ENCODE assay signal across 8 cellular contexts in the genomic region with DNA sequence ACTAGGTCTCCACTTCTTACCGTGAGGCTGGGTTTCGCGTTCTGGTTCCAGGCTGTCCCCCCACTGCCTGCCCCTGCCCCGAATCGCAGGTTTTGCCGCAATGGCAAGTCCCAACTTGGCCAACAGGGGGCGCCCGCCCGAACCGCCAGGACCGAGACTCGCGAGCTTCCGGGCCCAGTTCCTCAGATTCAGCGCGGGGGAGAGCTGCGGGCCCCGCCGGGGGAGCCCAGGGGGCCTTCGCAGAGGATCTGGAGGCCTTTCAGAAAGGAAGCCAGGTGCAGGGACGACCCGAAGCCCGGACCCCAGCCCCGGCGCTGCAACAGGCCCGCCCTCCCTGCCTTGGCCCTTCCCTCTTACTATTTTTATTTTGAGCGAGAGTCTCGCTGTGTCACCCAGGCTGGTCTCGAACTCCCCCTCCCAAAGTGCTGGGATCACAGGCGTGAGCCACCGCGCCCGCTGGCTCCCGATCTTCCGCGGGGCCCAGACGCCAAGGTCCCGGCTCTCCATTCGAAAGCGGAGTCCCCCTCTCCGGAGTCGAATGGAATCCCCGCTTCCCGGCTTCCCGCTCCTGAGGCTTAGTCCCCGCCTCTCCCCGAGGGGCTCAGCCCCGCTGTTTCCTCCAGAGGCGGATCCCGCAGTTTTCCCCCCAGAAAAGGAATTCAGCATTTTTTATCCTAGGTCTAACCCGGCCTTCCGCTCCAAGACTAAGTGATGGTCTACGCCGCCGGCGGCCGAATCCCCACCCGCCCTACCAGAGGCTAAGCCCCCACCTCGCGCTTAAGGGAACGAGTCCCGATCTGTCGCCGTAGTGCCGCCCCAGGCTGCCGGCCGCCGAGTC.
A peak's percentile ranks its signal among the peaks of the same experiment; 100 is the strongest.
DNase-seq lines count a peak whose midpoint lies in the region; ATAC-seq and TF ChIP-seq lines count a peak whose summit lies in the region.

No MANE protein-coding gene starts in this region.

- peak; percentile 97 for TF ChIP-seq CTCF in GM13976 (IDR thresholded peaks at IDR 0.05; ENCODE audit: borderline replicate concordance, control extremely low read depth, extremely low read depth, insufficient read depth, missing control alignments)

- in situ Hi-C loops in GM13976 (cut with MboI; ENCODE audit: low sequenced_read_pairs, unreplicated experiment) = no loop called here

- DNase-seq in GM13976 (ENCODE audit: low spot score) (peak; percentile 90), NCI-H345 (lab: John Stamatoyannopoulos, UW) (peak; percentile 88), cerebellar cortex (ENCODE audit: low spot score) (peak; percentile 82), kidney glomerular epithelial cell (lab: John Stamatoyannopoulos, UW) (peak; percentile 32)
- peak; percentile 85 for DNase-seq in activated CD4-positive, alpha-beta T cell treated with anti-CD3 and anti-CD28 coated beads for 1 hour
- peak; percentile 81 to 88 for DNase-seq in stimulated activated CD4-positive, alpha-beta T cell treated with anti-CD3 and anti-CD28 coated beads, Interleukin-15, amount 100 ng/mL, for 48 hours (ENCODE audit: low read depth in 2 of 2)

- ATAC-seq in HG03039 (IDR thresholded peaks at IDR 0.05; ENCODE audit: unreplicated experiment) = peak; percentile 75
- no peak for ATAC-seq in GM19452 (IDR thresholded peaks at IDR 0.05; ENCODE audit: unreplicated experiment)

Comparison
In these comparisons a context has a peak if more than half of its experiments do, and no peak if none do; other contexts are left out.
1. DNase-seq: peak in every context shown above with its lines; median percentile 90 in GM13976; 88 in NCI-H345; 85 in activated CD4-positive, alpha-beta T cell treated with anti-CD3 and anti-CD28 coated beads for 1 hour; 84 in stimulated activated CD4-positive, alpha-beta T cell treated with anti-CD3 and anti-CD28 coated beads, Interleukin-15, amount 100 ng/mL, for 48 hours; 82 in cerebellar cortex; 32 in kidney glomerular epithelial cell.